ENCODE assay signal across 28 cellular contexts in genomic region chr18:43531438-43531837, GRCh38.
"Had no signal": no experiment of that assay in that cellular context is flagged by ENCODE, and none has a peak within 500 bp of the region (broad histone marks: within the 10 kb centered on the region; RNA-seq: fewer than 3 reads in every experiment).

No MANE protein-coding gene starts in this region.

- H3K27me3 ChIP-seq: colonic mucosa, dorsolateral prefrontal cortex, esophagus muscularis mucosa, esophagus squamous epithelium, foreskin keratinocyte, gastrocnemius medialis, gastroesophageal sphincter, heart left ventricle, heart right ventricle had no signal

- H3K4me3 ChIP-seq: colonic mucosa, coronary artery, dorsolateral prefrontal cortex, esophagus muscularis mucosa, esophagus squamous epithelium, gastrocnemius medialis, gastroesophageal sphincter, heart left ventricle, heart right ventricle had no signal

- H3K27ac Mint-ChIP-seq: dendritic cell treated with granulocyte-macrophage colony-stimulating factor and Interleukin-4, amounts not matched to agents 40 ng/mL and 50 ng/mL, for 4 days; effector memory CD8-positive, alpha-beta T cell; endodermal cell had no signal

- ATAC-seq: effector memory CD8-positive, alpha-beta T cell; esophagus mucosa; foreskin keratinocyte; gastrocnemius medialis; gastroesophageal sphincter; heart left ventricle; heart right ventricle had no signal

- H3K36me3 ChIP-seq: colonic mucosa, esophagus muscularis mucosa, esophagus squamous epithelium, gastrocnemius medialis, gastroesophageal sphincter, heart left ventricle, heart right ventricle had no signal

- H3K27me3 Mint-ChIP-seq: dendritic cell treated with granulocyte-macrophage colony-stimulating factor and Interleukin-4, amounts not matched to agents 40 ng/mL and 50 ng/mL, for 4 days; effector memory CD8-positive, alpha-beta T cell had no signal

- H3K9me3 Mint-ChIP-seq: dendritic cell treated with granulocyte-macrophage colony-stimulating factor and Interleukin-4, amounts not matched to agents 40 ng/mL and 50 ng/mL, for 4 days; endodermal cell had no signal

- H3K4me1 Mint-ChIP-seq: endodermal cell had no signal

- H3K4me3 Mint-ChIP-seq: dendritic cell treated with granulocyte-macrophage colony-stimulating factor and Interleukin-4, amounts not matched to agents 40 ng/mL and 50 ng/mL, for 4 days; effector memory CD8-positive, alpha-beta T cell; endodermal cell had no signal

- H3K4me1 ChIP-seq: colonic mucosa, esophagus squamous epithelium, foreskin keratinocyte, gastrocnemius medialis, heart left ventricle, heart right ventricle had no signal

- H3K9me3 ChIP-seq: colonic mucosa, esophagus muscularis mucosa, esophagus squamous epithelium, gastrocnemius medialis, gastroesophageal sphincter, heart left ventricle, heart right ventricle had no signal

- FAIRE-seq: colon, endometrium, endothelial cell of umbilical vein, frontal cortex had no signal

- DNase-seq: colonic mucosa; cortex of kidney; dermis blood vessel endothelial cell; dorsolateral prefrontal cortex; effector CD4-positive, alpha-beta T cell; effector CD8-positive, alpha-beta T cell; effector memory CD4-positive, alpha-beta T cell; effector memory CD8-positive, alpha-beta T cell; endodermal cell; erythroblast; esophagus squamous epithelium; foreskin fibroblast; foreskin keratinocyte; foreskin melanocyte; gastrocnemius medialis; glutamatergic neuron; head of caudate nucleus; heart left ventricle; heart right ventricle had no signal
